ENCODE assay signal across 10 cellular contexts in genomic region chr17:16872351-16872751, GRCh38.
"Had no signal": no experiment of that assay in that cellular context is flagged by ENCODE, and none has a peak within 500 bp of the region (broad histone marks: within the 10 kb centered on the region; RNA-seq: fewer than 3 reads in every experiment).

No MANE protein-coding gene starts in this region.

- FAIRE-seq: endothelial cell of umbilical vein, pancreas had no signal

- H3K36me3 ChIP-seq: pancreas, tibial artery had no signal

- H3K4me1 ChIP-seq: pancreas had no signal

- DNase-seq: activated CD4-positive, alpha-beta T cell treated with anti-CD3 and anti-CD28 coated beads, Interleukin-2, amount 50 U/mL, for 48 hours; activated gamma-delta T cell treated with Interleukin-2 at 50 U/mL for 16 hours; activated naive CD8-positive, alpha-beta T cell treated with anti-CD3 and anti-CD28 coated beads, Interleukin-2, amount 10 ng/mL, durations not matched to agents 7 days and 5 days; activated T-cell treated with anti-CD3 and anti-CD28 coated beads, Interleukin-2, amount 50 U/mL, for 72 hours; foreskin melanocyte; pancreas; stimulated activated CD4-positive, alpha-beta T cell treated with anti-CD3 and anti-CD28 coated beads, Interleukin-4, amount 100 ng/mL, for 4 hours; tibial artery had no signal

- H3K9me3 ChIP-seq: pancreas, tibial artery had no signal

- ATAC-seq: activated CD4-positive, CD25-positive, alpha-beta regulatory T cell treated with anti-CD3 and anti-CD28 coated beads, Interleukin-2, amount 50 U/mL, for 24 hours had no signal

- H3K4me3 ChIP-seq: pancreas, tibial artery had no signal

- H3K27me3 ChIP-seq: pancreas had no signal

- H3K27ac ChIP-seq: pancreas, tibial artery had no signal
